12 cellular contexts compared by ENCODE assay signal in genomic region chr9:137502008-137502913, GRCh38. TPM values are rescaled to one million over a fixed set of nuclear protein-coding genes. Genes with fewer than 3 reads are reported as not detected.
DNase-seq lines count a peak whose midpoint lies in the region; ATAC-seq and TF ChIP-seq lines count a peak whose summit lies in the region.
"Had no signal": no experiment of that assay in that cellular context is flagged by ENCODE, and none has a peak within 500 bp of the region (broad histone marks: within the 10 kb centered on the region; RNA-seq: fewer than 3 reads in every experiment).

No MANE protein-coding gene starts in this region.

- CTCF ChIA-PET in CD8-positive, alpha-beta T cell (lab: Charles Lee): no interaction called here

- WGBS in tibial nerve, 2 donors: 77 to 82% methylated on average over 34 to 36 of the region's 36 CpGs
- WGBS in smooth muscle cell (ENCODE audit: low lambda C conversion rate): 81% methylated on average over 20 of the region's 36 CpGs

- no peaks in the 10 kb centered on the region for H3K9me3 Mint-ChIP-seq in CD8-positive, alpha-beta T cell

- POLR2A ChIA-PET in CD8-positive, alpha-beta T cell (lab: Charles Lee): no interaction called here

- H3K27ac Mint-ChIP-seq in CD8-positive, alpha-beta T cell: peak overlapping the region; percentile 27

- H3K9me3 ChIP-seq in CD8-positive, alpha-beta T cell (ENCODE audit: low read length): no peaks in the 10 kb centered on the region
- H3K9me3 ChIP-seq in tibial nerve: no peaks in the 10 kb centered on the region
- H3K9me3 ChIP-seq in smooth muscle cell (replicated peaks; ENCODE audit: low read depth): no peaks in the 10 kb centered on the region

- intact Hi-C loops in CD8-positive, alpha-beta T cell (cut with DNase I, micrococcal nuclease): no loop called here

- no peaks in the 10 kb centered on the region for H3K4me1 ChIP-seq in CD8-positive, alpha-beta T cell (ENCODE audit: insufficient read depth, low read length)
- H3K4me1 ChIP-seq in tibial nerve (no peaks in the 10 kb centered on the region), smooth muscle cell (ENCODE audit: low read depth) (no peaks in the 10 kb centered on the region)

- no peak overlapping the region for H3K4me2 ChIP-seq in smooth muscle cell

- no peak for ATAC-seq in CD8-positive, alpha-beta T cell
- ATAC-seq in HG02870 (IDR thresholded peaks at IDR 0.05; ENCODE audit: unreplicated experiment): no peak
- ATAC-seq in GM18868 (IDR thresholded peaks at IDR 0.05; ENCODE audit: unreplicated experiment): no peak

- H3K27ac ChIP-seq in CD8-positive, alpha-beta T cell (ENCODE audit: low read depth, low read length): no peak overlapping the region
- H3K27ac ChIP-seq in tibial nerve (no peak overlapping the region), smooth muscle cell (ENCODE audit: low read depth) (no peak overlapping the region)
- H3K27ac ChIP-seq: HL-60 had no signal

- H3K4me1 Mint-ChIP-seq in CD8-positive, alpha-beta T cell (ENCODE audit: low read depth): no peaks in the 10 kb centered on the region

- TF ChIP-seq POLR2A in tibial nerve (IDR thresholded peaks at IDR 0.05): no peak

- no peak overlapping the region for H2AFZ ChIP-seq in smooth muscle cell (ENCODE audit: low read depth)

- DNase-seq in CD8-positive, alpha-beta T cell: no peak
- DNase-seq in GM19238 (ENCODE audit: insufficient read length, low spot score) (peak; percentile 49), T follicular helper cell (ENCODE audit: low read depth) (peak; percentile 29), iris pigment epithelial cell (ENCODE audit: low read depth) (peak; percentile 21), tibial nerve (ENCODE audit: low spot score in 2 of 2) (no peak), smooth muscle cell (lab: John Stamatoyannopoulos, UW; ENCODE audit: unreplicated experiment) (no peak)
- DNase-seq: activated T-cell treated with anti-CD3 and anti-CD28 coated beads, Interleukin-2, amount 50 U/mL, for 1 hour; NCI-H1694 treated with DMSO at 0.1 percent for 48 hours; SHP77 treated with DMSO at 0.1 percent for 48 hours had no signal

- no peaks in the 10 kb centered on the region for H4K20me1 ChIP-seq in smooth muscle cell (ENCODE audit: low read depth)

- H3K4me3 Mint-ChIP-seq in CD8-positive, alpha-beta T cell: no peak overlapping the region

- H3K36me3 ChIP-seq in CD8-positive, alpha-beta T cell (ENCODE audit: insufficient read depth, low read length): no peaks in the 10 kb centered on the region
- H3K36me3 ChIP-seq in tibial nerve (peaks cover 0 to 51% (median 0%) of the 10 kb centered on the region in 3 donors), smooth muscle cell (ENCODE audit: low read depth) (no peaks in the 10 kb centered on the region)

- H3K9ac ChIP-seq in smooth muscle cell (ENCODE audit: low read depth): no peak overlapping the region

- no peaks in the 10 kb centered on the region for H3K27me3 ChIP-seq in CD8-positive, alpha-beta T cell (ENCODE audit: insufficient read depth, low read length)
- H3K27me3 ChIP-seq in tibial nerve (no peaks in the 10 kb centered on the region), smooth muscle cell (ENCODE audit: low read depth) (no peaks in the 10 kb centered on the region)

- no peak for TF ChIP-seq EP300 in tibial nerve (IDR thresholded peaks at IDR 0.05)

- no peak overlapping the region for H3K4me3 ChIP-seq in CD8-positive, alpha-beta T cell (ENCODE audit: low read depth, low read length)
- no peak overlapping the region for H3K4me3 ChIP-seq in tibial nerve
- H3K4me3 ChIP-seq in smooth muscle cell: no peak overlapping the region

- no peak for TF ChIP-seq CTCF in CD8-positive, alpha-beta T cell (IDR thresholded peaks at IDR 0.05)
- TF ChIP-seq CTCF in tibial nerve (IDR thresholded peaks at IDR 0.05) (no peak), smooth muscle cell (IDR thresholded peaks at IDR 0.05; ENCODE audit: borderline replicate concordance, insufficient read depth, poor library complexity, severe bottlenecking) (no peak)

- no peaks in the 10 kb centered on the region for H3F3A ChIP-seq in smooth muscle cell (ENCODE audit: low read depth)

- no peaks in the 10 kb centered on the region for H3K27me3 Mint-ChIP-seq in CD8-positive, alpha-beta T cell (ENCODE audit: low read depth)

- H3K79me2 ChIP-seq in smooth muscle cell (ENCODE audit: low read depth): no peaks in the 10 kb centered on the region

- H3K36me3 Mint-ChIP-seq in CD8-positive, alpha-beta T cell: no peaks in the 10 kb centered on the region

RNA-seq across cellular contexts. Expression of gene NSMF, which starts 43.1 kb away (rescaled TPM):
- 10 to 100 TPM; 82.8 to 87.2 TPM for total RNA-seq in CD8-positive, alpha-beta T cell
- total RNA-seq in tibial nerve (100 to 1,000 TPM; 219 to 297 (median 270) TPM), smooth muscle cell (25.2 and 30.9 TPM in 2 replicates)
- polyA plus RNA-seq in smooth muscle cell: 48.5 and 55.9 TPM in 2 replicates

RNA-seq across cellular contexts. Expression of gene PNPLA7, which starts 47.9 kb away (rescaled TPM):
- total RNA-seq in CD8-positive, alpha-beta T cell: 1 to 10 TPM; 5.1 to 5.6 TPM
- total RNA-seq in tibial nerve (10 to 100 TPM; 12.0 to 25.2 (median 18.7) TPM), smooth muscle cell (0.67 TPM in 1 of 2 replicates, not detected in the other)
- 0.46 and 1.1 TPM in 2 replicates for polyA plus RNA-seq in smooth muscle cell

RNA-seq across cellular contexts. Expression of gene MRPL41, which starts 49.4 kb away (rescaled TPM):
- 10 to 100 TPM; 31.8 to 33.5 TPM for total RNA-seq in CD8-positive, alpha-beta T cell
- total RNA-seq in tibial nerve (100 to 1,000 TPM in 1 of 4 donors, 10 to 100 TPM in 3; 77.1 to 161 (median 98.3) TPM), smooth muscle cell (33.5 and 42.9 TPM in 2 replicates)
- 83.2 and 85.7 TPM in 2 replicates for polyA plus RNA-seq in smooth muscle cell

Comparison
In these comparisons a context has a peak if more than half of its experiments do, and no peak if none do; other contexts are left out.
1. DNase-seq: peak in GM19238 (single experiment), T follicular helper cell (single experiment) and iris pigment epithelial cell (single experiment); none in CD8-positive, alpha-beta T cell (0 of 7), tibial nerve (0 of 2) and smooth muscle cell (single experiment).